ENCODE assay signal across 9 cellular contexts in the genomic region with DNA sequence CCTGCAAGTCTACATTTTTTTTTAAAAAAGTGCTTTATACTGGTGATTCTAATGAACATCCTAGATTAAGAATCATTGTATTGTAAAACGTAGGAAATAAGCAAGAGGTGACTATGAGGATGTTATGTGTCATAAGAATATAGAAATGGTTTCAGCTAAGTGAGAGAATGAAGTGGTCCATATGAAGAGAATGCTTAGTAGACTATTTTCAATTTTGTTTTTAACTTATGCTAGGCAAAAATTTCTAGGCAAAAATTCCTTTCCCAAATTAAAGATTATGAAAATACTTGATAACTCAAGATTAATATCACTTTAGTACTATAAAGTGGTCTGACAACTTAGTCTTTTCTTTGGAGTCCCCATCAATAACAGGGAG. TPM values are rescaled to one million over a fixed set of nuclear protein-coding genes. Genes with fewer than 3 reads are reported as not detected.
A peak's percentile ranks its signal among the peaks of the same experiment; 100 is the strongest.
DNase-seq lines count a peak whose midpoint lies in the region; ATAC-seq and TF ChIP-seq lines count a peak whose summit lies in the region.
"Had no signal": no experiment of that assay in that cellular context is flagged by ENCODE, and none has a peak within 500 bp of the region (broad histone marks: within the 10 kb centered on the region; RNA-seq: fewer than 3 reads in every experiment).

No MANE protein-coding gene starts in this region.

- no TSS peak for BruUV-seq in A673 (replicated peaks; lab: Mats Ljungman, UMichigan)

- TF ChIP-seq CTCF in A673 (conservative IDR thresholded peaks at IDR 0.05; ENCODE audit: low read depth, low read length) = no peak
- TF ChIP-seq CTCF in cardiac fibroblast (IDR thresholded peaks at IDR 0.05; ENCODE audit: low read depth, low read length) = no peak
- no peak for TF ChIP-seq CTCF in mucosa of descending colon (IDR thresholded peaks at IDR 0.05)

- no peaks in the 10 kb centered on the region for H3K9me3 ChIP-seq in A673 (ENCODE audit: low read depth, low read length, poor library complexity, severe bottlenecking)
- H3K9me3 ChIP-seq in HUES6 (ENCODE audit: control insufficient read depth, insufficient read depth, low read depth, low read length) = 0 out of 2 replicates have a peak, but pooled peaks cover 2% of the 10 kb centered on the region
- no peaks in the 10 kb centered on the region for H3K9me3 ChIP-seq in muscle layer of colon (ENCODE audit: low read length)
- no peaks in the 10 kb centered on the region for H3K9me3 ChIP-seq in mucosa of descending colon

- no peak for ATAC-seq in mucosa of descending colon

- no peaks in the 10 kb centered on the region for H3K27me3 ChIP-seq in A673 (replicated peaks; ENCODE audit: insufficient read depth, low read depth, low read length, poor library complexity)
- H3K27me3 ChIP-seq in HUES6 (ENCODE audit: control insufficient read depth, insufficient read depth, low read length) = no peaks in the 10 kb centered on the region; the same call in 1 of the 2 replicates
- H3K27me3 ChIP-seq in muscle layer of colon (ENCODE audit: control insufficient read depth in 1 of 2, insufficient read depth in 2 of 2, low read length in 2 of 2) = no peaks in the 10 kb centered on the region

- intact Hi-C loops in A673 (cut with micrococcal nuclease; ENCODE audit: unreplicated experiment) (no loop called here), mucosa of descending colon (cut with DNase I, micrococcal nuclease) (no loop called here)

- H3K9ac ChIP-seq in HUES6 (ENCODE audit: low read length) = peak overlapping the region; percentile 66
- peak overlapping the region; percentile 53 for H3K9ac ChIP-seq in muscle layer of colon (ENCODE audit: low read length)

- DNase-seq in A673 (ENCODE audit: low spot score) = no peak
- DNase-seq in cardiac fibroblast (ENCODE audit: low read depth in 2 of 2) = no peak
- DNase-seq in mucosa of descending colon = no peak
- DNase-seq in amniotic stem cell (lab: John Stamatoyannopoulos, UW) = no peak
- no peak for DNase-seq in OCI-M1 (lab: John Stamatoyannopoulos, UW)
- DNase-seq in NCI-H510A (lab: John Stamatoyannopoulos, UW) = no peak
- DNase-seq: NCI-H1417 treated with DMSO at 0.1 percent for 48 hours had no signal

- no peak overlapping the region for H3K27ac ChIP-seq in A673 (ENCODE audit: low read depth, low read length, poor library complexity, severe bottlenecking)
- no peak overlapping the region for H3K27ac ChIP-seq in HUES6 (ENCODE audit: low read depth, low read length)
- H3K27ac ChIP-seq in muscle layer of colon (ENCODE audit: low read depth, low read length) = peak overlapping the region; percentile 56

- no peaks in the 10 kb centered on the region for H3K4me1 ChIP-seq in A673 (ENCODE audit: insufficient read depth, low read length, poor library complexity, severe bottlenecking)
- H3K4me1 ChIP-seq in HUES6 (ENCODE audit: control insufficient read depth, insufficient read depth, low read length) = no peaks in the 10 kb centered on the region
- peaks cover 3% of the 10 kb centered on the region for H3K4me1 ChIP-seq in muscle layer of colon (ENCODE audit: insufficient read depth, low read length)
- H3K4me1 ChIP-seq in mucosa of descending colon (ENCODE audit: low read depth) = no peaks in the 10 kb centered on the region

- H3K4me3 ChIP-seq in A673 (ENCODE audit: low read depth, low read length, poor library complexity, severe bottlenecking) (peak overlapping the region; percentile 70), HUES6 (ENCODE audit: low read depth, low read length) (peak overlapping the region; percentile 80), cardiac fibroblast (replicated peaks in 1 of 2; ENCODE audit: low read depth in 2 of 2, low read length in 2 of 2) (peak overlapping the region; percentile 74), muscle layer of colon (ENCODE audit: low read depth in 1 of 2, low read length in 2 of 2) (peak overlapping the region; percentile 50 to 65), mucosa of descending colon (no peak overlapping the region)

- H3K36me3 ChIP-seq in A673 (ENCODE audit: insufficient read depth, low read length, poor library complexity, severe bottlenecking) = no peaks in the 10 kb centered on the region
- H3K36me3 ChIP-seq in HUES6 (ENCODE audit: control insufficient read depth, insufficient read depth, low read length) = no peaks in the 10 kb centered on the region
- H3K36me3 ChIP-seq in muscle layer of colon (ENCODE audit: insufficient read depth, low read length) = no peaks in the 10 kb centered on the region
- no peaks in the 10 kb centered on the region for H3K36me3 ChIP-seq in mucosa of descending colon (ENCODE audit: low read depth)

- CTCF ChIA-PET in A673 (lab: Charles Lee) = no interaction called here

- POLR2A ChIA-PET in A673 (lab: Charles Lee; ENCODE audit: low non-redundant PET) = no interaction called here

RNA-seq across cellular contexts. Expression of a gene that starts 0.8 kb away (rescaled TPM):
- total RNA-seq in A673 (2021) = 38.3 and 38.5 TPM in 2 replicates
- 10 to 100 TPM; 19.6 to 27.8 (median 20.3) TPM for total RNA-seq in mucosa of descending colon
